1 cellular context compared by ENCODE assay signal in the genomic region with DNA sequence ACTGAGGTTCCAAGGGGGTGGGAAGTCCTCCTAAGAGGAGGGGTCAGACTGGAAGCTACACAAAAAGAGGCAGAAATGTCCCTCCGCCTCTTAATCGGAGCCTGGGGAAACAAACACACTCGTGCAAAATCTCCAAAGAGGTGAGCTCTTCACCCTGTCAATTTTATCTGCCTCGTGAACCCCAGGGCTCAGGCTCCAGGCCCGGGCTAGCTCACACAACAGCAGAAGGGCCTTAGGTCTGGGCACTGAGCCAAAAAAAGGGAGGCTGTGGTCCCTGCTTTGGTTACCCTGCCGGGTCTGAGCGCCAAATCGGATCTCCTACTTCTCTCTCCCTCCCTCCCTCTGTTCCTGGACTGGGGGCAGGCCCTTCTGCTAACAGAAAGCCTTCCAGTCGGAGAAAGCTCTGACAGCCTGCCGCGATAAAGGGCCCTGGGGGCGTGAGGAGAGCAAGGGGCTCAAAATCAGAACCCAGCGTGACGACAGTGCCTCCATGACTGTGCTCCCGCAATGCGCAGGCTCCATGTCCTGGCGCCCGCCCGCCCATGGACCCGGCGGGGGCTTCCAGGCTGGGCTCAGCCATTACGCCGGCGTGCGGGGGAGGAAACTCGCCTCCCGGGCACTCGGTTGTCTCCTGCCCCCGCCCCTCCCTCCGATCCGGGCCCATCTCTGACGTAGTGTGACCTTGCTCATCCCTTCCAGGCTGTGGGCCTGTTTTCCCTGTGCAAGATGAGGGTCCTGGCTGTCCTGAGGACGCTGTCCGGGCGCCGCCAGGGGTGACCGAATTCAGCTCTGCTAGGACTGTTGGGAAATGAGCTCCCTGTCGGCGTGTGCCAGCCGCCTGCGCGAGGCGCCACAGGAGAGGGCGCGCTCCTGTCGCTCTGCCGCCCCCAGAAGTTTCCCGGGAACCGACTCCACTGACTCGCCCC.
A peak's percentile ranks its signal among the peaks of the same experiment; 100 is the strongest.
TF ChIP-seq lines count a peak whose summit lies in the region.

No MANE protein-coding gene starts in this region.

TF ChIP-seq in A549, 52 proteins besides CTCF, POLR2A, EP300 and RAD21 (continued from another document):
- TF ChIP-seq GATA3 (IDR thresholded peaks at IDR 0.05; ENCODE audit: borderline replicate concordance), result no peak
- TF ChIP-seq CHD2 (IDR thresholded peaks at IDR 0.05; ENCODE audit: low read length, partially characterized antibody), result no peak
- TF ChIP-seq E2F6 (IDR thresholded peaks at IDR 0.05; ENCODE audit: borderline replicate concordance, low read depth), result 0 out of 2 replicates have a peak, but pooled peaks have one; percentile 74
- TF ChIP-seq HES2 (IDR thresholded peaks at IDR 0.05), result no peak
- no peak for TF ChIP-seq RFX5 (IDR thresholded peaks at IDR 0.05)
- TF ChIP-seq HOXB13 (CRISPR knock-in tag; IDR thresholded peaks at IDR 0.05; ENCODE audit: low read depth), result no peak
- 0 out of 3 replicates have a peak, but pooled peaks have one; percentile 16 for TF ChIP-seq SMC3 (IDR thresholded peaks at IDR 0.05)
- no peak for TF ChIP-seq USF2 (IDR thresholded peaks at IDR 0.05)
- TF ChIP-seq HOXA7 (CRISPR knock-in tag; IDR thresholded peaks at IDR 0.05), result no peak
- no peak for TF ChIP-seq ZSCAN20 (CRISPR knock-in tag; IDR thresholded peaks at IDR 0.05)
- TF ChIP-seq, protein P1, sequence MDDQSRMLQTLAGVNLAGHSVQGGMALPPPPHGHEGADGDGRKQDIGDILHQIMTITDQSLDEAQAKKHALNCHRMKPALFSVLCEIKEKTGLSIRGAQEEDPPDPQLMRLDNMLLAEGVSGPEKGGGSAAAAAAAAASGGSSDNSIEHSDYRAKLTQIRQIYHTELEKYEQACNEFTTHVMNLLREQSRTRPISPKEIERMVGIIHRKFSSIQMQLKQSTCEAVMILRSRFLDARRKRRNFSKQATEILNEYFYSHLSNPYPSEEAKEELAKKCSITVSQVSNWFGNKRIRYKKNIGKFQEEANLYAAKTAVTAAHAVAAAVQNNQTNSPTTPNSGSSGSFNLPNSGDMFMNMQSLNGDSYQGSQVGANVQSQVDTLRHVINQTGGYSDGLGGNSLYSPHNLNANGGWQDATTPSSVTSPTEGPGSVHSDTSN (IDR thresholded peaks at IDR 0.05), result no peak
- TF ChIP-seq HDAC2 (IDR thresholded peaks at IDR 0.05), result peak; percentile 21; the same call in 1 of the 2 replicates
- no peak for TF ChIP-seq MYC (IDR thresholded peaks at IDR 0.05; ENCODE audit: borderline replicate concordance, low read length)
- peak in 1 of 2 experiments; percentile 50; a peak in 1 of 4 replicates for TF ChIP-seq CEBPB (IDR thresholded peaks at IDR 0.05)
- no peak; the same call in 2 of the 3 replicates for TF ChIP-seq BCL3 (IDR thresholded peaks at IDR 0.05)
- TF ChIP-seq, protein P2, sequence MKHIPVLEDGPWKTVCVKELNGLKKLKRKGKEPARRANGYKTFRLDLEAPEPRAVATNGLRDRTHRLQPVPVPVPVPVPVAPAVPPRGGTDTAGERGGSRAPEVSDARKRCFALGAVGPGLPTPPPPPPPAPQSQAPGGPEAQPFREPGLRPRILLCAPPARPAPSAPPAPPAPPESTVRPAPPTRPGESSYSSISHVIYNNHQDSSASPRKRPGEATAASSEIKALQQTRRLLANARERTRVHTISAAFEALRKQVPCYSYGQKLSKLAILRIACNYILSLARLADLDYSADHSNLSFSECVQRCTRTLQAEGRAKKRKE (CRISPR knock-in tag; IDR thresholded peaks at IDR 0.05; ENCODE audit: low read depth), result 0 out of 2 replicates have a peak, but pooled peaks have one; percentile 56
- no peak for TF ChIP-seq EHMT2 (IDR thresholded peaks at IDR 0.05; ENCODE audit: low read depth)
- TF ChIP-seq POLR2AphosphoS2 (conservative IDR thresholded peaks at IDR 0.05; ENCODE audit: low read length), result no peak
- no peak for TF ChIP-seq NR3C1 (IDR thresholded peaks at IDR 0.05)
- peak; percentile 27; the same call in 1 of the 2 replicates for TF ChIP-seq EHF (CRISPR knock-in tag; IDR thresholded peaks at IDR 0.05)
- no peak; a peak in 2 of 5 replicates for TF ChIP-seq JUN (IDR thresholded peaks at IDR 0.05)
- no peak; the same call in 1 of the 2 replicates for TF ChIP-seq MAZ (IDR thresholded peaks at IDR 0.05; ENCODE audit: borderline replicate concordance, low read depth, low read length)
